ENCODE assay signal across 8 cellular contexts in genomic region chr17:28725166-28725659, GRCh38. TPM values are rescaled to one million over a fixed set of nuclear protein-coding genes. Genes with fewer than 3 reads are reported as not detected.
DNase-seq lines count a peak whose midpoint lies in the region; ATAC-seq and TF ChIP-seq lines count a peak whose summit lies in the region.

No MANE protein-coding gene starts in this region.

- peaks cover 39% of the 10 kb centered on the region for H3K27me3 Mint-ChIP-seq in GM23338 (ENCODE audit: insufficient read depth, low read depth, poor library complexity)
- H3K27me3 Mint-ChIP-seq in naive B cell: no peaks in the 10 kb centered on the region

- H3F3A ChIP-seq in GM23338 (replicated peaks; ENCODE audit: low read depth): peaks cover 65% of the 10 kb centered on the region

- H3K27ac ChIP-seq in BLaER1 treated with 17β-estradiol and CSF1 and Interleukin-3, amounts not matched to agents 10 nM and 100 nM: peak overlapping the region; percentile 7 to 86 (median 83); a peak in 21 of 22 replicates
- H3K27ac ChIP-seq in GM23338 (ENCODE audit: low read depth) (peak overlapping the region; percentile 95), RWPE1 (peak overlapping the region; percentile 99), colonic mucosa (peak overlapping the region; percentile 99)

- DNase-seq in GM23338 (ENCODE audit: low spot score) (peak; percentile 34), RWPE1 (ENCODE audit: low spot score) (no peak), colonic mucosa (peak; percentile 44), naive B cell (no peak), COR-L47 (lab: John Stamatoyannopoulos, UW) (no peak)

- H3K9me3 ChIP-seq in BLaER1 treated with 17β-estradiol and CSF1 and Interleukin-3, amounts not matched to agents 10 nM and 100 nM (replicated peaks in 1 of 11): no peaks in the 10 kb centered on the region
- H3K9me3 ChIP-seq in colonic mucosa: no peaks in the 10 kb centered on the region

- CTCF ChIA-PET in RWPE1 (lab: Yijun Ruan, JAX): interaction anchor here (0.6 to 5.6 kb wide), 3 partner anchors 23 to 1408 kb away, joined by 3 to 249 read pairs (median 3); partner anchors contain the start of gene TRAF4

- peaks cover 43 to 57% (median 53%) of the 10 kb centered on the region in 11 experiments for H4K20me1 ChIP-seq in BLaER1 treated with 17β-estradiol and CSF1 and Interleukin-3, amounts not matched to agents 10 nM and 100 nM
- H4K20me1 ChIP-seq in GM23338 (replicated peaks; ENCODE audit: insufficient read depth): peaks cover 33% of the 10 kb centered on the region

- peak overlapping the region; percentile 99 for H3K27ac Mint-ChIP-seq in GM23338
- H3K27ac Mint-ChIP-seq in naive B cell: peak overlapping the region; percentile 69 to 92 (median 82)

- peaks cover 33% of the 10 kb centered on the region for H3K79me2 ChIP-seq in GM23338 (replicated peaks; ENCODE audit: insufficient read depth)

- H3K4me1 Mint-ChIP-seq in GM23338 (peaks cover 50% of the 10 kb centered on the region), naive B cell (peaks cover 56 to 75% (median 64%) of the 10 kb centered on the region in 3 donors)

- intact Hi-C loops in colonic mucosa (cut with DNase I): loop anchor here (10.0 kb wide), 1 partner anchor 80 kb away; the partner anchor contains the start of gene BLTP2

- no peak for ATAC-seq in GM23338
- ATAC-seq in naive B cell (ENCODE audit: low read depth in 2 of 2): no peak
- no peak for ATAC-seq in GM21723 (IDR thresholded peaks at IDR 0.05; ENCODE audit: unreplicated experiment)
- no peak for ATAC-seq in HG02623 (IDR thresholded peaks at IDR 0.05; ENCODE audit: unreplicated experiment)

- H2AFZ ChIP-seq in GM23338: no peak overlapping the region

- H3K4me1 ChIP-seq in BLaER1 treated with 17β-estradiol and CSF1 and Interleukin-3, amounts not matched to agents 10 nM and 100 nM: peaks cover 68 to 76% (median 73%) of the 10 kb centered on the region in 10 experiments
- H3K4me1 ChIP-seq in GM23338 (ENCODE audit: insufficient read depth) (peaks cover 39% of the 10 kb centered on the region), colonic mucosa (peaks cover 26% of the 10 kb centered on the region)

- peak overlapping the region; percentile 63 to 87 (median 78) for H3K4me3 ChIP-seq in BLaER1 treated with 17β-estradiol and CSF1 and Interleukin-3, amounts not matched to agents 10 nM and 100 nM
- H3K4me3 ChIP-seq in GM23338 (peak overlapping the region; percentile 98), colonic mucosa (peak overlapping the region; percentile 81)

- H3K27me3 ChIP-seq in BLaER1 treated with 17β-estradiol and CSF1 and Interleukin-3, amounts not matched to agents 10 nM and 100 nM: no peaks in the 10 kb centered on the region
- H3K27me3 ChIP-seq in GM23338 (ENCODE audit: insufficient read depth): no peaks in the 10 kb centered on the region
- H3K27me3 ChIP-seq in colonic mucosa: no peaks in the 10 kb centered on the region

- H3K4me3 Mint-ChIP-seq in GM23338 (peak overlapping the region; percentile 89), naive B cell (peak overlapping the region; percentile 80 to 100 (median 86))

- H3K4me2 ChIP-seq in BLaER1 treated with 17β-estradiol and CSF1 and Interleukin-3, amounts not matched to agents 10 nM and 100 nM: peak overlapping the region; percentile 90 to 100 (median 100)
- H3K4me2 ChIP-seq in GM23338: peak overlapping the region; percentile 98

- POLR2A ChIA-PET in RWPE1 (lab: Yijun Ruan, JAX; ENCODE audit: low non-redundant PET): interaction anchor here (0.8 to 5.5 kb wide), 2 partner anchors 10 to 19 kb away, joined by 3 to 95 read pairs; partner anchors contain the start of gene TRAF4

- peaks cover 7% of the 10 kb centered on the region for H3K9me3 Mint-ChIP-seq in GM23338
- H3K9me3 Mint-ChIP-seq in naive B cell: no peaks in the 10 kb centered on the region

- H3K36me3 Mint-ChIP-seq in GM23338 (ENCODE audit: low read depth) (peaks cover 53% of the 10 kb centered on the region), naive B cell (peaks cover 10 to 11% of the 10 kb centered on the region in 2 donors)

- peak overlapping the region; percentile 71 to 99 (median 96) for H3K9ac ChIP-seq in BLaER1 treated with 17β-estradiol and CSF1 and Interleukin-3, amounts not matched to agents 10 nM and 100 nM
- peak overlapping the region; percentile 85 to 88 for H3K9ac ChIP-seq in colonic mucosa (ENCODE audit: low read depth in 2 of 2, low read length in 2 of 2)

- TF ChIP-seq CTCF in GM23338 (conservative IDR thresholded peaks at IDR 0.05; ENCODE audit: low read depth in 2 of 2) (no peak), RWPE1 (conservative IDR thresholded peaks at IDR 0.05; ENCODE audit: low read depth) (no peak), colonic mucosa (IDR thresholded peaks at IDR 0.05) (no peak)

- peaks cover 41 to 48% (median 45%) of the 10 kb centered on the region in 11 experiments for H3K36me3 ChIP-seq in BLaER1 treated with 17β-estradiol and CSF1 and Interleukin-3, amounts not matched to agents 10 nM and 100 nM
- H3K36me3 ChIP-seq in GM23338 (ENCODE audit: insufficient read depth) (peaks cover 39% of the 10 kb centered on the region), colonic mucosa (peaks cover 12% of the 10 kb centered on the region)

- H3K9me2 ChIP-seq in GM23338 (ENCODE audit: insufficient read depth): no peaks in the 10 kb centered on the region

TF ChIP-seq in GM23338, 12 proteins besides CTCF, POLR2A, EP300 and RAD21 (continues in another document):
- TF ChIP-seq JUNB (IDR thresholded peaks at IDR 0.05; ENCODE audit: unreplicated experiment) (no peak), POLR2AphosphoS5 (IDR thresholded peaks at IDR 0.05; ENCODE audit: low read depth) (peak; percentile 53; the same call in 1 of the 2 replicates), ZNF114 (CRISPR knock-in tag; IDR thresholded peaks at IDR 0.05) (no peak), CREB1 (CRISPR knock-in tag; IDR thresholded peaks at IDR 0.05; ENCODE audit: low read depth) (no peak)

RNA-seq across cellular contexts. Expression of gene TLCD1, which starts 0.8 kb away (rescaled TPM):
- 16.9 and 26.5 TPM in 2 replicates for total RNA-seq in GM23338 (2014; rRNA removed; shearing (Covaris generic))
- 47.0 and 47.7 TPM in 2 replicates for polyA plus RNA-seq in GM23338 (2016; fragmentation: Nextera tagmentation; extraction: Ambion mirVana)
- total RNA-seq in colonic mucosa: 10 to 100 TPM in 1 of 2 donors, 1 to 10 TPM in 1; 5.7 to 20.4 TPM
- 1 to 10 TPM in 1 of 6 donors, under 1 TPM in 1, not detected in 4; 0.93 to 1.2 TPM for polyA plus RNA-seq in naive B cell (ENCODE audit: low read depth in 6 of 6)

RNA-seq across cellular contexts. Expression of gene NEK8, which starts 3.4 kb away (rescaled TPM):
- 13.2 and 14.9 TPM in 2 replicates for total RNA-seq in GM23338 (2014; rRNA removed; shearing (Covaris generic))
- polyA plus RNA-seq in GM23338 (2016; fragmentation: Nextera tagmentation; extraction: Ambion mirVana): 8.9 and 10.0 TPM in 2 replicates
- 1 to 10 TPM; 3.0 to 6.7 TPM for total RNA-seq in colonic mucosa
- polyA plus RNA-seq in naive B cell (ENCODE audit: low read depth in 6 of 6): 10 to 100 TPM; 14.5 to 26.1 (median 19.6) TPM

RNA-seq across cellular contexts. Expression of gene RPL23A, which starts 5.4 kb away (rescaled TPM):
- total RNA-seq in GM23338 (2014; rRNA removed; shearing (Covaris generic)): 592 and 656 TPM in 2 replicates
- polyA plus RNA-seq in GM23338 (2016; fragmentation: Nextera tagmentation; extraction: Ambion mirVana): 1,994 and 2,198 TPM in 2 replicates
- 1,000 to 10,000 TPM; 1,201 to 1,388 TPM for total RNA-seq in colonic mucosa
- polyA plus RNA-seq in naive B cell (ENCODE audit: low read depth in 6 of 6): 1,000 to 10,000 TPM; 5,077 to 6,780 (median 5,627) TPM

RNA-seq across cellular contexts. Expression of gene RAB34, which starts 7.5 kb away (rescaled TPM):
- total RNA-seq in GM23338 (2014; rRNA removed; shearing (Covaris generic)): 381 and 394 TPM in 2 replicates
- polyA plus RNA-seq in GM23338 (2016; fragmentation: Nextera tagmentation; extraction: Ambion mirVana) (174 and 184 TPM in 2 replicates), naive B cell (ENCODE audit: low read depth in 6 of 6) (10 to 100 TPM; 11.6 to 22.6 (median 18.2) TPM)
- total RNA-seq in colonic mucosa: 10 to 100 TPM in 1 of 2 donors, 1 to 10 TPM in 1; 6.2 to 14.0 TPM

RNA-seq across cellular contexts. Expression of gene PROCA1, which starts 13.5 kb away (rescaled TPM):
- total RNA-seq in GM23338 (2014; rRNA removed; shearing (Covaris generic)): 10.0 and 11.3 TPM in 2 replicates
- polyA plus RNA-seq in GM23338 (2016; fragmentation: Nextera tagmentation; extraction: Ambion mirVana) (14.4 and 14.9 TPM in 2 replicates), naive B cell (ENCODE audit: low read depth in 6 of 6) (1 to 10 TPM in 3 of 6 donors, under 1 TPM in 2, not detected in 1; 0.29 to 2.3 (median 1.1) TPM)
- 1 to 10 TPM; 1.0 to 2.5 TPM for total RNA-seq in colonic mucosa

Comparison
In these comparisons a context has a peak if more than half of its experiments do, and no peak if none do; other contexts are left out.
1. DNase-seq: peak in GM23338 (single experiment) and colonic mucosa (single experiment); none in RWPE1 (single experiment), naive B cell (single experiment) and COR-L47 (single experiment).
2. Peak in every context shown above with its lines, with median percentiles within 50 percentile points of each other: H3K27ac ChIP-seq and H3K4me3 ChIP-seq.